Comparison of ENCODE assay signal across 1 cellular context in the genomic region with DNA sequence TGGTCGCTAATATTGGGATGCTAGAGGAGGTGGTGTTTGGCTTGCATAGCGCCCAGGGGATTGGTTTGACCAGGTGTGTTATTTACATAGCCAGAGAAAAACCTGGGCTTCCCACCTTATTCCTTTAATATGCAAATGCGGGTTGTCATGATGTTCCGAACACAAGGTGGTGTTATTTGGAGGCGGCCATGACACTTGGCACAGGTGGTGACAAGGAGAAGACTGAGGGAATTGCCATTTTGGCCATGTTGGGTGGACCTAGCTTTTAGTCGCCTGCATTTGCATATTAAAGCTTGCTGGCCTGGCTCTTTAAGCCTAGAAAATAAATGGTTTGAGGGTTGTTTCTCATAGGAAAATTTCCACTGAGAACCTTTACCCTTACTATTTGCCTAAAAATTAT.
A peak's percentile ranks its signal among the peaks of the same experiment; 100 is the strongest.
TF ChIP-seq lines count a peak whose summit lies in the region.

No MANE protein-coding gene starts in this region.

TF ChIP-seq in H1, 55 proteins besides CTCF, POLR2A, EP300 and RAD21:
- peak; percentile 84 for TF ChIP-seq E2F6 (IDR thresholded peaks at IDR 0.05)
- TF ChIP-seq CBX5 (IDR thresholded peaks at IDR 0.05; ENCODE audit: low read depth, low read length) = no peak
- TF ChIP-seq MAFK (IDR thresholded peaks at IDR 0.05; ENCODE audit: low read depth, low read length) = no peak
- TF ChIP-seq, protein P1, sequence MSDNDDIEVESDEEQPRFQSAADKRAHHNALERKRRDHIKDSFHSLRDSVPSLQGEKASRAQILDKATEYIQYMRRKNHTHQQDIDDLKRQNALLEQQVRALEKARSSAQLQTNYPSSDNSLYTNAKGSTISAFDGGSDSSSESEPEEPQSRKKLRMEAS (IDR thresholded peaks at IDR 0.05) = peak; percentile 73
- no peak for TF ChIP-seq SP1 (IDR thresholded peaks at IDR 0.05; ENCODE audit: low read depth, low read length)
- no peak for TF ChIP-seq HDAC2 (IDR thresholded peaks at IDR 0.05; ENCODE audit: borderline replicate concordance in 1 of 2, low read depth in 2 of 2, low read length in 2 of 2)
- TF ChIP-seq BACH1 (IDR thresholded peaks at IDR 0.05; ENCODE audit: low read length) = no peak
- TF ChIP-seq NRF1 (IDR thresholded peaks at IDR 0.05; ENCODE audit: low read depth, low read length) = no peak
- TF ChIP-seq, protein P2, sequence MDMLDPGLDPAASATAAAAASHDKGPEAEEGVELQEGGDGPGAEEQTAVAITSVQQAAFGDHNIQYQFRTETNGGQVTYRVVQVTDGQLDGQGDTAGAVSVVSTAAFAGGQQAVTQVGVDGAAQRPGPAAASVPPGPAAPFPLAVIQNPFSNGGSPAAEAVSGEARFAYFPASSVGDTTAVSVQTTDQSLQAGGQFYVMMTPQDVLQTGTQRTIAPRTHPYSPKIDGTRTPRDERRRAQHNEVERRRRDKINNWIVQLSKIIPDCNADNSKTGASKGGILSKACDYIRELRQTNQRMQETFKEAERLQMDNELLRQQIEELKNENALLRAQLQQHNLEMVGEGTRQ (IDR thresholded peaks at IDR 0.05; ENCODE audit: low read length) = no peak
- TF ChIP-seq YY1 (IDR thresholded peaks at IDR 0.05; ENCODE audit: low read depth, low read length) = peak; percentile 90
- TF ChIP-seq TEAD4 (IDR thresholded peaks at IDR 0.05; ENCODE audit: low read depth, low read length) = no peak
- peak; percentile 90 for TF ChIP-seq POLR2AphosphoS5 (IDR thresholded peaks at IDR 0.05; ENCODE audit: low read depth, low read length)
